In the genomic region with DNA sequence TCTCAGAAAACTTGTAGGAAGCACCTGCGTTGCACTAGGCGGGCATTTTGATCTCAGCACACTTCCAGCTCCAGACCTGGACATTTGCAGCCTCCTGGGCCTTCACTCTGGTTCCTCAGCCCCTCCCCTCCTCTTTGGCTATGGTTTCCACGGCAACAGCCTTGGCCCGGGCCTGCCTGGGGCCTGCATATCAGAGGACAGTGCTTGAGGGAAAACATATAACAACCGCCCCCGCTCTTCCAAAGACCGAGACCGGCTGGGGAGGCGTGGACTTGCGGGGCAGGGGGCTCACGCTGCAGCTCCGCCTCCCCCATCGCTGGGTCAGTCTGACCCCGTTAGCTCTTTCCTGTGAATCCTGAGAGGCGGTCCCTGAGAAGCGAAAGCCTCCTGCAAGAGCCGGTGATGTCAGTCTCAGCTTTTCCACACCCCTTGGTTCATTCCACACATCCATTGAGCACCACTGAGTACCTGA, we compare ENCODE assay signal across 1 cellular context.
TF ChIP-seq lines count a peak whose summit lies in the region.

No MANE protein-coding gene starts in this region.

TF ChIP-seq in HepG2, 621 proteins besides CTCF, POLR2A, EP300 and RAD21 (continued from another document and continues in another):
- TF ChIP-seq, protein P1, sequence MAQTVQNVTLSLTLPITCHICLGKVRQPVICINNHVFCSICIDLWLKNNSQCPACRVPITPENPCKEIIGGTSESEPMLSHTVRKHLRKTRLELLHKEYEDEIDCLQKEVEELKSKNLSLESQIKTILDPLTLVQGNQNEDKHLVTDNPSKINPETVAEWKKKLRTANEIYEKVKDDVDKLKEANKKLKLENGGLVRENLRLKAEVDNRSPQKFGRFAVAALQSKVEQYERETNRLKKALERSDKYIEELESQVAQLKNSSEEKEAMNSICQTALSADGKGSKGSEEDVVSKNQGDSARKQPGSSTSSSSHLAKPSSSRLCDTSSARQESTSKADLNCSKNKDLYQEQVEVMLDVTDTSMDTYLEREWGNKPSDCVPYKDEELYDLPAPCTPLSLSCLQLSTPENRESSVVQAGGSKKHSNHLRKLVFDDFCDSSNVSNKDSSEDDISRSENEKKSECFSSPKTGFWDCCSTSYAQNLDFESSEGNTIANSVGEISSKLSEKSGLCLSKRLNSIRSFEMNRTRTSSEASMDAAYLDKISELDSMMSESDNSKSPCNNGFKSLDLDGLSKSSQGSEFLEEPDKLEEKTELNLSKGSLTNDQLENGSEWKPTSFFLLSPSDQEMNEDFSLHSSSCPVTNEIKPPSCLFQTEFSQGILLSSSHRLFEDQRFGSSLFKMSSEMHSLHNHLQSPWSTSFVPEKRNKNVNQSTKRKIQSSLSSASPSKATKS (CRISPR knock-in tag; IDR thresholded peaks at IDR 0.05): no peak
- TF ChIP-seq, protein P2, sequence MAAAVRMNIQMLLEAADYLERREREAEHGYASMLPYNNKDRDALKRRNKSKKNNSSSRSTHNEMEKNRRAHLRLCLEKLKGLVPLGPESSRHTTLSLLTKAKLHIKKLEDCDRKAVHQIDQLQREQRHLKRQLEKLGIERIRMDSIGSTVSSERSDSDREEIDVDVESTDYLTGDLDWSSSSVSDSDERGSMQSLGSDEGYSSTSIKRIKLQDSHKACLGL (CRISPR knock-in tag; IDR thresholded peaks at IDR 0.05): peak; percentile 22; the same call in 1 of the 2 replicates
- TF ChIP-seq ZSCAN25 (CRISPR knock-in tag; IDR thresholded peaks at IDR 0.05) (no peak; the same call in 1 of the 2 replicates), THYN1 (CRISPR knock-in tag; IDR thresholded peaks at IDR 0.05; ENCODE audit: borderline replicate concordance, low read depth) (0 out of 2 replicates have a peak, but pooled peaks have one; percentile 44), SP5 (CRISPR knock-in tag; IDR thresholded peaks at IDR 0.05; ENCODE audit: borderline replicate concordance, low read depth) (peak; percentile 90), MTA1 (CRISPR knock-in tag; IDR thresholded peaks at IDR 0.05; ENCODE audit: borderline replicate concordance) (no peak; the same call in 1 of the 2 replicates), ZNF143 (CRISPR knock-in tag; IDR thresholded peaks at IDR 0.05) (no peak), FOSL2 (CRISPR knock-in tag; IDR thresholded peaks at IDR 0.05) (peak; percentile 15; the same call in 1 of the 2 replicates), PHF21A (CRISPR knock-in tag; IDR thresholded peaks at IDR 0.05) (peak; percentile 67; the same call in 1 of the 2 replicates), PPARG (CRISPR knock-in tag; conservative IDR thresholded peaks at IDR 0.05) (peak; percentile 63), SNAI1 (CRISPR knock-in tag; IDR thresholded peaks at IDR 0.05; ENCODE audit: borderline replicate concordance) (no peak), ZC3H13 (CRISPR knock-in tag; IDR thresholded peaks at IDR 0.05) (peak; percentile 24; the same call in 1 of the 2 replicates), SP1 (IDR thresholded peaks at IDR 0.05) (no peak), SP1 (CRISPR knock-in tag; IDR thresholded peaks at IDR 0.05) (no peak), NONO (IDR thresholded peaks at IDR 0.05) (no peak), NONO (CRISPR knock-in tag; conservative IDR thresholded peaks at IDR 0.05) (peak; percentile 60; the same call in 1 of the 2 replicates), PLRG1 (conservative IDR thresholded peaks at IDR 0.05) (no peak), TBX2 (CRISPR knock-in tag; IDR thresholded peaks at IDR 0.05; ENCODE audit: borderline replicate concordance) (peak; percentile 78), ZNF3 (CRISPR knock-in tag; IDR thresholded peaks at IDR 0.05) (no peak), SIX4 (CRISPR knock-in tag; IDR thresholded peaks at IDR 0.05) (no peak), ZNF839 (CRISPR knock-in tag; IDR thresholded peaks at IDR 0.05; ENCODE audit: borderline replicate concordance) (no peak), KDM6A (CRISPR knock-in tag; IDR thresholded peaks at IDR 0.05; ENCODE audit: low read depth) (peak; percentile 56), HNF4A (CRISPR knock-in tag; IDR thresholded peaks at IDR 0.05) (peak; percentile 47), CEBPG (CRISPR knock-in tag; IDR thresholded peaks at IDR 0.05) (no peak), ZNF850 (CRISPR knock-in tag; conservative IDR thresholded peaks at IDR 0.05) (no peak), IRF2 (CRISPR knock-in tag; IDR thresholded peaks at IDR 0.05) (0 out of 2 replicates have a peak, but pooled peaks have one; percentile 14), ZNF652 (CRISPR knock-in tag; IDR thresholded peaks at IDR 0.05; ENCODE audit: borderline replicate concordance, low read depth) (peak; percentile 26; the same call in 1 of the 2 replicates), YEATS2 (CRISPR knock-in tag; IDR thresholded peaks at IDR 0.05; ENCODE audit: borderline replicate concordance) (peak; percentile 46; the same call in 1 of the 2 replicates), ZNF772 (CRISPR knock-in tag; IDR thresholded peaks at IDR 0.05) (peak; percentile 84), ZFX (CRISPR knock-in tag; IDR thresholded peaks at IDR 0.05; ENCODE audit: low read depth) (peak; percentile 90), ZNF883 (CRISPR knock-in tag; IDR thresholded peaks at IDR 0.05; ENCODE audit: not compliant biosample characterization) (peak; percentile 20), SALL1 (CRISPR knock-in tag; IDR thresholded peaks at IDR 0.05) (peak; percentile 85), ZNF160 (CRISPR knock-in tag; IDR thresholded peaks at IDR 0.05) (0 out of 2 replicates have a peak, but pooled peaks have one; percentile 1), GATAD1 (CRISPR knock-in tag; IDR thresholded peaks at IDR 0.05) (0 out of 2 replicates have a peak, but pooled peaks have one; percentile 9), PHF5A (CRISPR knock-in tag; IDR thresholded peaks at IDR 0.05; ENCODE audit: low read depth, unreplicated experiment) (peak; percentile 67)
- TF ChIP-seq, protein P3, sequence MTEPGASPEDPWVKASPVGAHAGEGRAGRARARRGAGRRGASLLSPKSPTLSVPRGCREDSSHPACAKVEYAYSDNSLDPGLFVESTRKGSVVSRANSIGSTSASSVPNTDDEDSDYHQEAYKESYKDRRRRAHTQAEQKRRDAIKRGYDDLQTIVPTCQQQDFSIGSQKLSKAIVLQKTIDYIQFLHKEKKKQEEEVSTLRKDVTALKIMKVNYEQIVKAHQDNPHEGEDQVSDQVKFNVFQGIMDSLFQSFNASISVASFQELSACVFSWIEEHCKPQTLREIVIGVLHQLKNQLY (CRISPR knock-in tag; IDR thresholded peaks at IDR 0.05): no peak
- TF ChIP-seq, protein P4, sequence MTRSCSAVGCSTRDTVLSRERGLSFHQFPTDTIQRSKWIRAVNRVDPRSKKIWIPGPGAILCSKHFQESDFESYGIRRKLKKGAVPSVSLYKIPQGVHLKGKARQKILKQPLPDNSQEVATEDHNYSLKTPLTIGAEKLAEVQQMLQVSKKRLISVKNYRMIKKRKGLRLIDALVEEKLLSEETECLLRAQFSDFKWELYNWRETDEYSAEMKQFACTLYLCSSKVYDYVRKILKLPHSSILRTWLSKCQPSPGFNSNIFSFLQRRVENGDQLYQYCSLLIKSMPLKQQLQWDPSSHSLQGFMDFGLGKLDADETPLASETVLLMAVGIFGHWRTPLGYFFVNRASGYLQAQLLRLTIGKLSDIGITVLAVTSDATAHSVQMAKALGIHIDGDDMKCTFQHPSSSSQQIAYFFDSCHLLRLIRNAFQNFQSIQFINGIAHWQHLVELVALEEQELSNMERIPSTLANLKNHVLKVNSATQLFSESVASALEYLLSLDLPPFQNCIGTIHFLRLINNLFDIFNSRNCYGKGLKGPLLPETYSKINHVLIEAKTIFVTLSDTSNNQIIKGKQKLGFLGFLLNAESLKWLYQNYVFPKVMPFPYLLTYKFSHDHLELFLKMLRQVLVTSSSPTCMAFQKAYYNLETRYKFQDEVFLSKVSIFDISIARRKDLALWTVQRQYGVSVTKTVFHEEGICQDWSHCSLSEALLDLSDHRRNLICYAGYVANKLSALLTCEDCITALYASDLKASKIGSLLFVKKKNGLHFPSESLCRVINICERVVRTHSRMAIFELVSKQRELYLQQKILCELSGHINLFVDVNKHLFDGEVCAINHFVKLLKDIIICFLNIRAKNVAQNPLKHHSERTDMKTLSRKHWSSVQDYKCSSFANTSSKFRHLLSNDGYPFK (CRISPR knock-in tag; IDR thresholded peaks at IDR 0.05; ENCODE audit: borderline replicate concordance): 0 out of 2 replicates have a peak, but pooled peaks have one; percentile 14
- TF ChIP-seq, protein P5, sequence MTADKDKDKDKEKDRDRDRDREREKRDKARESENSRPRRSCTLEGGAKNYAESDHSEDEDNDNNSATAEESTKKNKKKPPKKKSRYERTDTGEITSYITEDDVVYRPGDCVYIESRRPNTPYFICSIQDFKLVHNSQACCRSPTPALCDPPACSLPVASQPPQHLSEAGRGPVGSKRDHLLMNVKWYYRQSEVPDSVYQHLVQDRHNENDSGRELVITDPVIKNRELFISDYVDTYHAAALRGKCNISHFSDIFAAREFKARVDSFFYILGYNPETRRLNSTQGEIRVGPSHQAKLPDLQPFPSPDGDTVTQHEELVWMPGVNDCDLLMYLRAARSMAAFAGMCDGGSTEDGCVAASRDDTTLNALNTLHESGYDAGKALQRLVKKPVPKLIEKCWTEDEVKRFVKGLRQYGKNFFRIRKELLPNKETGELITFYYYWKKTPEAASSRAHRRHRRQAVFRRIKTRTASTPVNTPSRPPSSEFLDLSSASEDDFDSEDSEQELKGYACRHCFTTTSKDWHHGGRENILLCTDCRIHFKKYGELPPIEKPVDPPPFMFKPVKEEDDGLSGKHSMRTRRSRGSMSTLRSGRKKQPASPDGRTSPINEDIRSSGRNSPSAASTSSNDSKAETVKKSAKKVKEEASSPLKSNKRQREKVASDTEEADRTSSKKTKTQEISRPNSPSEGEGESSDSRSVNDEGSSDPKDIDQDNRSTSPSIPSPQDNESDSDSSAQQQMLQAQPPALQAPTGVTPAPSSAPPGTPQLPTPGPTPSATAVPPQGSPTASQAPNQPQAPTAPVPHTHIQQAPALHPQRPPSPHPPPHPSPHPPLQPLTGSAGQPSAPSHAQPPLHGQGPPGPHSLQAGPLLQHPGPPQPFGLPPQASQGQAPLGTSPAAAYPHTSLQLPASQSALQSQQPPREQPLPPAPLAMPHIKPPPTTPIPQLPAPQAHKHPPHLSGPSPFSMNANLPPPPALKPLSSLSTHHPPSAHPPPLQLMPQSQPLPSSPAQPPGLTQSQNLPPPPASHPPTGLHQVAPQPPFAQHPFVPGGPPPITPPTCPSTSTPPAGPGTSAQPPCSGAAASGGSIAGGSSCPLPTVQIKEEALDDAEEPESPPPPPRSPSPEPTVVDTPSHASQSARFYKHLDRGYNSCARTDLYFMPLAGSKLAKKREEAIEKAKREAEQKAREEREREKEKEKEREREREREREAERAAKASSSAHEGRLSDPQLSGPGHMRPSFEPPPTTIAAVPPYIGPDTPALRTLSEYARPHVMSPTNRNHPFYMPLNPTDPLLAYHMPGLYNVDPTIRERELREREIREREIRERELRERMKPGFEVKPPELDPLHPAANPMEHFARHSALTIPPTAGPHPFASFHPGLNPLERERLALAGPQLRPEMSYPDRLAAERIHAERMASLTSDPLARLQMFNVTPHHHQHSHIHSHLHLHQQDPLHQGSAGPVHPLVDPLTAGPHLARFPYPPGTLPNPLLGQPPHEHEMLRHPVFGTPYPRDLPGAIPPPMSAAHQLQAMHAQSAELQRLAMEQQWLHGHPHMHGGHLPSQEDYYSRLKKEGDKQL (CRISPR knock-in tag; IDR thresholded peaks at IDR 0.05; ENCODE audit: low read depth): 0 out of 2 replicates have a peak, but pooled peaks have one; percentile 18
- TF ChIP-seq, protein P6, sequence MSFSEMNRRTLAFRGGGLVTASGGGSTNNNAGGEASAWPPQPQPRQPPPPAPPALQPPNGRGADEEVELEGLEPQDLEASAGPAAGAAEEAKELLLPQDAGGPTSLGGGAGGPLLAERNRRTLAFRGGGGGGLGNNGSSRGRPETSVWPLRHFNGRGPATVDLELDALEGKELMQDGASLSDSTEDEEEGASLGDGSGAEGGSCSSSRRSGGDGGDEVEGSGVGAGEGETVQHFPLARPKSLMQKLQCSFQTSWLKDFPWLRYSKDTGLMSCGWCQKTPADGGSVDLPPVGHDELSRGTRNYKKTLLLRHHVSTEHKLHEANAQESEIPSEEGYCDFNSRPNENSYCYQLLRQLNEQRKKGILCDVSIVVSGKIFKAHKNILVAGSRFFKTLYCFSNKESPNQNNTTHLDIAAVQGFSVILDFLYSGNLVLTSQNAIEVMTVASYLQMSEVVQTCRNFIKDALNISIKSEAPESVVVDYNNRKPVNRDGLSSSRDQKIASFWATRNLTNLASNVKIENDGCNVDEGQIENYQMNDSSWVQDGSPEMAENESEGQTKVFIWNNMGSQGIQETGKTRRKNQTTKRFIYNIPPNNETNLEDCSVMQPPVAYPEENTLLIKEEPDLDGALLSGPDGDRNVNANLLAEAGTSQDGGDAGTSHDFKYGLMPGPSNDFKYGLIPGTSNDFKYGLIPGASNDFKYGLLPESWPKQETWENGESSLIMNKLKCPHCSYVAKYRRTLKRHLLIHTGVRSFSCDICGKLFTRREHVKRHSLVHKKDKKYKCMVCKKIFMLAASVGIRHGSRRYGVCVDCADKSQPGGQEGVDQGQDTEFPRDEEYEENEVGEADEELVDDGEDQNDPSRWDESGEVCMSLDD (CRISPR knock-in tag; IDR thresholded peaks at IDR 0.05; ENCODE audit: borderline replicate concordance): no peak
- TF ChIP-seq, protein P7, sequence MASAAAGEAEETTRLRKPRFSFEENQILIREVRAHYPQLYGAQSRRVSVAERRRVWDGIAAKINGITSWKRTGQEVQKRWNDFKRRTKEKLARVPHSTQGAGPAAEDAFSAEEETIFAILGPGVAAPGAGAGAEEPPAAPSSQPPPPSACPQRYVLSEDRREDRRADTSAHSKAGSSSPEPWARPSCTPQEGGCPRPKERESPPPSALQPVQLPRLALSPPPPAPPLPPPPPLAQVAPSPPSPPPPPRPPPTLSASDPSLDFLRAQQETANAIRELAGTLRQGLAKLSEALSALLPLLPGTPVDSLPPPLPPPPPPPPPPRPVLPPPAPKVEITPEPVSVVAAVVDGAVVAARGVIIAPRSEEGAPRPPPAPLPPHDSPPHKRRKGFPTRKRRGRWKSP (CRISPR knock-in tag; IDR thresholded peaks at IDR 0.05): no peak
- TF ChIP-seq, protein P8, sequence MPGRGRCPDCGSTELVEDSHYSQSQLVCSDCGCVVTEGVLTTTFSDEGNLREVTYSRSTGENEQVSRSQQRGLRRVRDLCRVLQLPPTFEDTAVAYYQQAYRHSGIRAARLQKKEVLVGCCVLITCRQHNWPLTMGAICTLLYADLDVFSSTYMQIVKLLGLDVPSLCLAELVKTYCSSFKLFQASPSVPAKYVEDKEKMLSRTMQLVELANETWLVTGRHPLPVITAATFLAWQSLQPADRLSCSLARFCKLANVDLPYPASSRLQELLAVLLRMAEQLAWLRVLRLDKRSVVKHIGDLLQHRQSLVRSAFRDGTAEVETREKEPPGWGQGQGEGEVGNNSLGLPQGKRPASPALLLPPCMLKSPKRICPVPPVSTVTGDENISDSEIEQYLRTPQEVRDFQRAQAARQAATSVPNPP (CRISPR knock-in tag; IDR thresholded peaks at IDR 0.05): 0 out of 2 replicates have a peak, but pooled peaks have one; percentile 49
- TF ChIP-seq, protein P9, sequence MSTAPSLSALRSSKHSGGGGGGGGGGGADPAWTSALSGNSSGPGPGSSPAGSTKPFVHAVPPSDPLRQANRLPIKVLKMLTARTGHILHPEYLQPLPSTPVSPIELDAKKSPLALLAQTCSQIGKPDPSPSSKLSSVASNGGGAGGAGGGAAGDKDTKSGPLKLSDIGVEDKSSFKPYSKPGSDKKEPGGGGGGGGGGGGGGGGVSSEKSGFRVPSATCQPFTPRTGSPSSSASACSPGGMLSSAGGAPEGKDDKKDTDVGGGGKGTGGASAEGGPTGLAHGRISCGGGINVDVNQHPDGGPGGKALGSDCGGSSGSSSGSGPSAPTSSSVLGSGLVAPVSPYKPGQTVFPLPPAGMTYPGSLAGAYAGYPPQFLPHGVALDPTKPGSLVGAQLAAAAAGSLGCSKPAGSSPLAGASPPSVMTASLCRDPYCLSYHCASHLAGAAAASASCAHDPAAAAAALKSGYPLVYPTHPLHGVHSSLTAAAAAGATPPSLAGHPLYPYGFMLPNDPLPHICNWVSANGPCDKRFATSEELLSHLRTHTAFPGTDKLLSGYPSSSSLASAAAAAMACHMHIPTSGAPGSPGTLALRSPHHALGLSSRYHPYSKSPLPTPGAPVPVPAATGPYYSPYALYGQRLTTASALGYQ (CRISPR knock-in tag; IDR thresholded peaks at IDR 0.05): 0 out of 2 replicates have a peak, but pooled peaks have one; percentile 27
